8 cellular contexts compared by ENCODE assay signal in genomic region chrX:1581132-1581531, GRCh38.
DNase-seq lines count a peak whose midpoint lies in the region; ATAC-seq and TF ChIP-seq lines count a peak whose summit lies in the region.

No MANE protein-coding gene starts in this region.

- no peak overlapping the region for H3K27ac Mint-ChIP-seq in stimulated activated memory B cell treated with anti-CD40 and anti-IgM and Interleukin-4, amounts not matched to agents 10 μg/mL and 1 μg/mL and 100 μg/mL, for 72 hours

- H3K4me1 Mint-ChIP-seq in stimulated activated memory B cell treated with anti-CD40 and anti-IgM and Interleukin-4, amounts not matched to agents 10 μg/mL and 1 μg/mL and 100 μg/mL, for 72 hours = peaks cover 27% of the 10 kb centered on the region

- H3K4me3 ChIP-seq in WI38 (ENCODE audit: low read depth, low read length) (no peak overlapping the region), cardiac fibroblast (replicated peaks in 1 of 2; ENCODE audit: low read depth in 2 of 2, low read length in 2 of 2) (no peak overlapping the region)

- no peaks in the 10 kb centered on the region for H3K36me3 Mint-ChIP-seq in stimulated activated memory B cell treated with anti-CD40 and anti-IgM and Interleukin-4, amounts not matched to agents 10 μg/mL and 1 μg/mL and 100 μg/mL, for 72 hours

- ATAC-seq in stimulated activated memory B cell treated with anti-CD40 and anti-IgM and Interleukin-4, amounts not matched to agents 10 μg/mL and 1 μg/mL and 100 μg/mL, for 72 hours = peak; percentile 57

- no peaks in the 10 kb centered on the region for H3K9me3 Mint-ChIP-seq in stimulated activated memory B cell treated with anti-CD40 and anti-IgM and Interleukin-4, amounts not matched to agents 10 μg/mL and 1 μg/mL and 100 μg/mL, for 72 hours

- DNase-seq in AML-193 (lab: John Stamatoyannopoulos, UW) (peak; percentile 52 to 71), GM19238 (ENCODE audit: insufficient read length, low spot score) (peak; percentile 44), NCI-H187 (lab: John Stamatoyannopoulos, UW) (peak; percentile 13 to 32), cardiac fibroblast (ENCODE audit: low read depth in 2 of 2) (peak; percentile 40 to 71), medulla oblongata (ENCODE audit: extremely low spot score) (peak; percentile 45), middle frontal gyrus (ENCODE audit: extremely low spot score, low spot score) (no peak)

- peak; percentile 78 for TF ChIP-seq CTCF in WI38 (IDR thresholded peaks at IDR 0.05; ENCODE audit: low read depth, low read length)
- TF ChIP-seq CTCF in cardiac fibroblast (IDR thresholded peaks at IDR 0.05; ENCODE audit: low read depth, low read length) = peak; percentile 90

- H3K4me3 Mint-ChIP-seq in stimulated activated memory B cell treated with anti-CD40 and anti-IgM and Interleukin-4, amounts not matched to agents 10 μg/mL and 1 μg/mL and 100 μg/mL, for 72 hours = no peak overlapping the region

- no peaks in the 10 kb centered on the region for H3K27me3 Mint-ChIP-seq in stimulated activated memory B cell treated with anti-CD40 and anti-IgM and Interleukin-4, amounts not matched to agents 10 μg/mL and 1 μg/mL and 100 μg/mL, for 72 hours
